ENCODE assay signal across 11 cellular contexts in genomic region chr1:113109908-113110554, GRCh38. TPM values are rescaled to one million over a fixed set of nuclear protein-coding genes. Genes with fewer than 3 reads are reported as not detected.
A peak's percentile ranks its signal among the peaks of the same experiment; 100 is the strongest.
DNase-seq lines count a peak whose midpoint lies in the region; ATAC-seq and TF ChIP-seq lines count a peak whose summit lies in the region.
"Had no signal": no experiment of that assay in that cellular context is flagged by ENCODE, and none has a peak within 500 bp of the region (broad histone marks: within the 10 kb centered on the region; RNA-seq: fewer than 3 reads in every experiment).

No MANE protein-coding gene starts in this region.

- H3K27me3 ChIP-seq in brain microvascular endothelial cell (replicated peaks) (no peaks in the 10 kb centered on the region), smooth muscle cell (ENCODE audit: low read depth) (no peaks in the 10 kb centered on the region), Karpas-422 (ENCODE audit: low read length) (no peaks in the 10 kb centered on the region)

- peaks cover 20% of the 10 kb centered on the region for H3F3A ChIP-seq in smooth muscle cell (ENCODE audit: low read depth)

- H3K4me1 ChIP-seq in smooth muscle cell (ENCODE audit: low read depth): peaks cover 5% of the 10 kb centered on the region
- H3K4me1 ChIP-seq in Karpas-422 (ENCODE audit: low read length): no peaks in the 10 kb centered on the region

- H3K36me3 ChIP-seq in brain microvascular endothelial cell (replicated peaks): peaks cover 72% of the 10 kb centered on the region
- peaks cover 17% of the 10 kb centered on the region for H3K36me3 ChIP-seq in smooth muscle cell (ENCODE audit: low read depth)
- H3K36me3 ChIP-seq in Karpas-422 (ENCODE audit: insufficient read depth, low read length): peaks cover 56% of the 10 kb centered on the region

- H3K27ac ChIP-seq in brain microvascular endothelial cell (peak overlapping the region; percentile 82), smooth muscle cell (ENCODE audit: low read depth) (peak overlapping the region; percentile 96), Karpas-422 (ENCODE audit: low read length) (no peak overlapping the region)

- H4K20me1 ChIP-seq in smooth muscle cell (ENCODE audit: low read depth) (no peaks in the 10 kb centered on the region), Karpas-422 (ENCODE audit: insufficient read depth, low read depth, low read length) (no peaks in the 10 kb centered on the region)

- ATAC-seq in activated CD4-positive, CD25-positive, alpha-beta regulatory T cell treated with anti-CD3 and anti-CD28 coated beads, Interleukin-2, amount 50 U/mL, for 24 hours: no peak
- no peak for ATAC-seq in HG02840 (IDR thresholded peaks at IDR 0.05; ENCODE audit: low FRiP score, unreplicated experiment)

- H3K9me2 ChIP-seq in Karpas-422 (replicated peaks; ENCODE audit: insufficient read depth, low read length): no peaks in the 10 kb centered on the region

- H3K79me2 ChIP-seq in smooth muscle cell (ENCODE audit: low read depth): no peaks in the 10 kb centered on the region
- H3K79me2 ChIP-seq in Karpas-422 (ENCODE audit: low read length): no peaks in the 10 kb centered on the region

- H3K9ac ChIP-seq in smooth muscle cell (ENCODE audit: low read depth) (peak overlapping the region; percentile 89), Karpas-422 (ENCODE audit: low read length) (no peak overlapping the region)

- peak overlapping the region; percentile 76 for H3K4me2 ChIP-seq in smooth muscle cell
- no peak overlapping the region for H3K4me2 ChIP-seq in Karpas-422 (ENCODE audit: low read depth, low read length, poor library complexity, severe bottlenecking)

- H2AFZ ChIP-seq in smooth muscle cell (ENCODE audit: low read depth) (peak overlapping the region; percentile 64), Karpas-422 (ENCODE audit: low read length) (no peak overlapping the region)

- peak; percentile 56 for DNase-seq in HFF-Myc (ENCODE audit: extremely low read depth, low read depth)
- peak; percentile 96 for DNase-seq in brain microvascular endothelial cell
- peak; percentile 60 for DNase-seq in inferior parietal cortex (ENCODE audit: extremely low spot score)
- DNase-seq in smooth muscle cell (lab: John Stamatoyannopoulos, UW; ENCODE audit: unreplicated experiment): no peak
- DNase-seq in Karpas-422: no peak
- DNase-seq in NCI-H345 treated with DMSO at 0.1 percent for 48 hours (lab: John Stamatoyannopoulos, UW; ENCODE audit: unreplicated experiment): no peak
- DNase-seq: activated CD8-positive, alpha-beta memory T cell treated with anti-CD3 and anti-CD28 coated beads, Interleukin-2, amount 50 U/mL, for 4 hours; glutamatergic neuron; RPMI8226 had no signal

- H3K4me3 ChIP-seq in HFF-Myc (replicated peaks; ENCODE audit: low read depth, low read length) (no peak overlapping the region), brain microvascular endothelial cell (ENCODE audit: low read depth, low read length) (no peak overlapping the region), smooth muscle cell (no peak overlapping the region), Karpas-422 (ENCODE audit: low read length) (no peak overlapping the region)

- H3K9me3 ChIP-seq in smooth muscle cell (replicated peaks; ENCODE audit: low read depth): no peaks in the 10 kb centered on the region
- no peaks in the 10 kb centered on the region for H3K9me3 ChIP-seq in Karpas-422 (ENCODE audit: low read length)

- WGBS in smooth muscle cell (ENCODE audit: low lambda C conversion rate): 16% methylated on average over 5 of the region's 5 CpGs

- in situ Hi-C loops in brain microvascular endothelial cell (cut with HindIII; ENCODE audit: low pct_ligation_motif_present, low sequenced_read_pairs): no loop called here

- peak; percentile 9 for TF ChIP-seq CTCF in HFF-Myc (IDR thresholded peaks at IDR 0.05; ENCODE audit: low read depth, low read length, missing control alignments)
- peak; percentile 50 for TF ChIP-seq CTCF in brain microvascular endothelial cell (IDR thresholded peaks at IDR 0.05; ENCODE audit: low read depth, low read length, missing control alignments)
- peak; percentile 36 for TF ChIP-seq CTCF in smooth muscle cell (IDR thresholded peaks at IDR 0.05; ENCODE audit: borderline replicate concordance, insufficient read depth, poor library complexity, severe bottlenecking)

RNA-seq across cellular contexts. Expression of gene LRIG2, which starts 37.0 kb away (rescaled TPM):
- total RNA-seq in smooth muscle cell: 10.6 and 19.0 TPM in 2 replicates
- polyA plus RNA-seq in smooth muscle cell: 4.2 and 5.9 TPM in 2 replicates
- 8.5 and 23.2 TPM in 2 replicates for total RNA-seq in Karpas-422 (2014; rRNA removed; shearing (Covaris generic); ENCODE audit: low replicate concordance)

Comparison
In these comparisons a context has a peak if more than half of its experiments do, and no peak if none do; other contexts are left out.
1. DNase-seq: peak in HFF-Myc (single experiment), brain microvascular endothelial cell (single experiment) and inferior parietal cortex (single experiment); none in smooth muscle cell (single experiment), Karpas-422 (single experiment) and NCI-H345 treated with DMSO at 0.1 percent for 48 hours (single experiment).
2. Peak in every context shown above with its lines, with median percentiles within 50 percentile points of each other: CTCF ChIP-seq.